Comparison of ENCODE assay signal across 28 cellular contexts in the genomic region with DNA sequence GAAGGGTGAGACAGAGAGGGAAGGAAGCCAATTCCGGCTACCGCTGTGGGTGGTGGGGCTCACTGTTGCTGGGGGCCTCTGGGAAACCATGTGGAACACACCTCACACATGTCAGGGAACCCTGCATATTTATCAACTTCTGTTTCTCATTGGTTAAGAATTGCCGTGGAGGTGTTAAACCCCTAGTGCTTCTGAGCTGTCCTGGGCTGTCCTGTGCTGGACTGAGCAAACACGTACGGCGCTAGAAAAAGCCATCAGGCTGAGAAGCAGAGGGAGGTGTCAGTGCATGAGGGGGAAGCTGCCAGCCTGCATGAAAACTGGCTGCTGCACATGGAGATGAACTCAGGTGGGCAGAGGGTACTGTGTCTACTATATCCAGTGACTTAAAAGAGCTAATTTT.
"Had no signal": no experiment of that assay in that cellular context is flagged by ENCODE, and none has a peak within 500 bp of the region (broad histone marks: within the 10 kb centered on the region; RNA-seq: fewer than 3 reads in every experiment).

No MANE protein-coding gene starts in this region.

- ATAC-seq: activated T-cell treated with anti-CD3 and anti-CD28 coated beads, Interleukin-2, amount 50 U/mL, for 4 hours; SK-N-SH treated with all-trans-retinoic acid at 6 μM for 48 hours had no signal

- H3K4me1 ChIP-seq: Peyer's patch, SJCRH30 had no signal

- H3K4me1 Mint-ChIP-seq: activated B cell treated with CpG ODN at 0.5 μM for 24 hours; brain; central memory CD8-positive, alpha-beta T cell had no signal

- H3K27ac Mint-ChIP-seq: activated B cell treated with CpG ODN at 0.5 μM for 24 hours; activated CD4-positive, alpha-beta memory T cell treated with anti-CD3 and anti-CD28 coated beads for 36 hours; activated CD4-positive, alpha-beta T cell treated with anti-CD3 and anti-CD28 coated beads, Interleukin-2, amount 10 ng/mL, durations not matched to agents 24 days and 14 days; activated naive CD8-positive, alpha-beta T cell; brain; T-helper 1 cell treated with Interleukin-12 subunit alpha and Interleukin-12 subunit beta and Interleukin-4 antibody, amounts not matched to agents 30 μg/mL and 1 μg/mL, for 36 hours had no signal

- H3K27ac ChIP-seq: Peyer's patch, RWPE1, SJCRH30 had no signal

- H3K9me3 ChIP-seq: Peyer's patch had no signal

- H3K27me3 ChIP-seq: Peyer's patch had no signal

- H3K9me3 Mint-ChIP-seq: activated B cell treated with CpG ODN at 0.5 μM for 24 hours; activated CD4-positive, alpha-beta memory T cell treated with anti-CD3 and anti-CD28 coated beads for 36 hours; activated T-cell treated with anti-CD3 and anti-CD28 coated beads, Interleukin-2, amount 50 U/mL, for 4 hours; central memory CD8-positive, alpha-beta T cell; T-helper 1 cell treated with Interleukin-12 subunit alpha and Interleukin-12 subunit beta and Interleukin-4 antibody, amounts not matched to agents 30 μg/mL and 1 μg/mL, for 36 hours had no signal

- DNase-seq: activated B cell treated with CpG ODN at 0.5 μM for 24 hours; activated CD4-positive, alpha-beta memory T cell treated with anti-CD3 and anti-CD28 coated beads for 36 hours; activated CD4-positive, alpha-beta T cell treated with anti-CD3 and anti-CD28 coated beads for 1 hour; activated CD4-positive, alpha-beta T cell treated with anti-CD3 and anti-CD28 coated beads, Interleukin-2, amount 10 ng/mL, durations not matched to agents 24 days and 14 days; activated CD8-positive, alpha-beta memory T cell treated with anti-CD3 and anti-CD28 coated beads for 24 hours; activated effector memory CD4-positive, alpha-beta T cell treated with anti-CD3 and anti-CD28 coated beads, Interleukin-2, amount 50 U/mL, for 16 hours; activated naive CD4-positive, alpha-beta T cell treated with Interleukin-2 at 50 U/mL for 16 hours; activated T-cell treated with anti-CD3 and anti-CD28 coated beads, Interleukin-2, amount 50 U/mL, for 4 hours; amygdala; MM.1S; NCI-H1105; NCI-H1436; NCI-H187 treated with DMSO at 0.1 percent for 48 hours; NCI-H2107; NCI-H2171 treated with DMSO at 0.1 percent for 48 hours; NCI-H226; NCI-H526; NCI-H774; NK-92 treated with Interleukin-12 subunit alpha and Interleukin-12 subunit beta, amount 100 ng/mL, for 24 hours; Peyer's patch; Right ventricle myocardium superior; SJCRH30 had no signal

- H3K4me3 Mint-ChIP-seq: activated B cell treated with CpG ODN at 0.5 μM for 24 hours; activated CD4-positive, alpha-beta memory T cell treated with anti-CD3 and anti-CD28 coated beads for 36 hours; activated CD4-positive, alpha-beta T cell treated with anti-CD3 and anti-CD28 coated beads, Interleukin-2, amount 10 ng/mL, durations not matched to agents 24 days and 14 days; activated naive CD8-positive, alpha-beta T cell; activated T-cell treated with anti-CD3 and anti-CD28 coated beads, Interleukin-2, amount 50 U/mL, for 4 hours; brain; central memory CD8-positive, alpha-beta T cell; T-helper 1 cell treated with Interleukin-12 subunit alpha and Interleukin-12 subunit beta and Interleukin-4 antibody, amounts not matched to agents 30 μg/mL and 1 μg/mL, for 36 hours had no signal

- H3K4me3 ChIP-seq: Peyer's patch, SJCRH30 had no signal

- H3K36me3 ChIP-seq: Peyer's patch, SJCRH30 had no signal

- H3K36me3 Mint-ChIP-seq: activated CD4-positive, alpha-beta memory T cell treated with anti-CD3 and anti-CD28 coated beads for 36 hours; activated naive CD8-positive, alpha-beta T cell; brain had no signal
